10 cellular contexts compared by ENCODE assay signal in the genomic region with DNA sequence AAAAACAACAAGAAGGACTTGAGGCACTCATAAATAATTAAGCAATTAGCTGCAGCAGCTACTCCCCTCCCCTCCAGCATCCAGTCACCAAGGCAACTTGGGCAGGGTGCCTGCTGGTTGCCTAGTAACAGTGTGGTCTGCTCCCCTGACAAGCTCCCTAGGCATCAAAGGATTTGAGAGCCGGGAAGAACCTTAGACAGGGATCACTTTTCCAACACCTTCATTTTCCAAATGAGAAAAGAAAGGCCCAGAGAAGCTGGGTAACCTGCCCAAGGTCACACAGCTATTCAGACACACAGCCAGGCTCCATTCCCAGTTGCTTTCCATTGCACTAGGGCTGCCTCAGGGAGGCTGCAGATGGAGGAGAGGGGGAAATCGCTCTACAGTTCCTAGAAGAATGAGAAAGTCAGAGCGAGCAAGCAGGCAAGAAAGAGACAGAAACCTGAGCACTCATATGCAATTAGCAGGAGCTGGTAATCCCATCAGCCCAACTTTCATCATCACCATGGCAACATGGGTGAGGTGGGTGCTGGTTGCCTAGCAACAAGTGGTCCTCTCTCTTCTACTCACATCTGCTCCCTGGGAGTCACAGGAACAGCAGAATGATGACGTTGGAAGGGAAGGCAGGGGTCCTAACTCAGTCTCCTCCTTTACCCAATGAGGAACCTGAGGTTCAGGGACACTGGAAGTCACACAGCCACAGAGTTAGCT. TPM values are rescaled to one million over a fixed set of nuclear protein-coding genes. Genes with fewer than 3 reads are reported as not detected.
DNase-seq lines count a peak whose midpoint lies in the region; ATAC-seq and TF ChIP-seq lines count a peak whose summit lies in the region.
"Had no signal": no experiment of that assay in that cellular context is flagged by ENCODE, and none has a peak within 500 bp of the region (broad histone marks: within the 10 kb centered on the region; RNA-seq: fewer than 3 reads in every experiment).

No MANE protein-coding gene starts in this region.

- peaks cover 24% of the 10 kb centered on the region for H3F3A ChIP-seq in neural progenitor cell (ENCODE audit: low read depth)

- H3K27me3 ChIP-seq in neural progenitor cell = peaks cover 30% of the 10 kb centered on the region
- H3K27me3 ChIP-seq in trophoblast cell (ENCODE audit: insufficient read depth, low read length) = peaks cover 15% of the 10 kb centered on the region
- H3K27me3 ChIP-seq: Peyer's patch, uterus had no signal

- H3K4me2 ChIP-seq in neural progenitor cell (no peak overlapping the region), trophoblast cell (ENCODE audit: low read length) (no peak overlapping the region)

- H3K27ac ChIP-seq in neural progenitor cell = no peak overlapping the region
- no peak overlapping the region for H3K27ac ChIP-seq in trophoblast cell (ENCODE audit: low read depth, low read length)
- H3K27ac ChIP-seq: uterus had no signal

- peak; percentile 3 to 4 for DNase-seq in NCI-H446 (lab: John Stamatoyannopoulos, UW)
- DNase-seq in NCI-H446 treated with DMSO at 0.1 percent for 48 hours (lab: John Stamatoyannopoulos, UW) = no peak
- DNase-seq in NAMALWA (ENCODE audit: low spot score) = peak; percentile 15
- peak in 45 of 58 donors; percentile 8 to 80 (median 50) for DNase-seq in anterior cingulate cortex (lab: John Stamatoyannopoulos, UW)
- DNase-seq in neural progenitor cell (ENCODE audit: low spot score) = peak; percentile 92
- DNase-seq in trophoblast cell = no peak
- DNase-seq: Peyer's patch, uterus had no signal

- no peak overlapping the region for H3K4me3 ChIP-seq in neural progenitor cell
- no peak overlapping the region for H3K4me3 ChIP-seq in trophoblast cell (ENCODE audit: low read depth, low read length)
- H3K4me3 ChIP-seq: Peyer's patch, uterus had no signal

- H3K4me1 Mint-ChIP-seq in neural progenitor cell = peaks cover 34% of the 10 kb centered on the region

- no peak overlapping the region for H2BK12ac ChIP-seq in trophoblast cell (ENCODE audit: low read length)

- no peaks in the 10 kb centered on the region for H3K9me3 Mint-ChIP-seq in neural progenitor cell

- TF ChIP-seq CTCF in neural progenitor cell (IDR thresholded peaks at IDR 0.05) = no peak

- no peak overlapping the region for H3K9ac ChIP-seq in neural progenitor cell
- H3K9ac ChIP-seq in trophoblast cell (ENCODE audit: low read length) = no peak overlapping the region

- H3K9me3 ChIP-seq in neural progenitor cell (ENCODE audit: low read depth) = no peaks in the 10 kb centered on the region
- H3K9me3 ChIP-seq in trophoblast cell (ENCODE audit: insufficient read depth, low read depth, low read length) = peaks cover 3% of the 10 kb centered on the region
- H3K9me3 ChIP-seq: Peyer's patch, uterus had no signal

- no peak overlapping the region for H3K18ac ChIP-seq in trophoblast cell (ENCODE audit: low read length)

- peaks cover 7% of the 10 kb centered on the region for H3K27me3 Mint-ChIP-seq in neural progenitor cell (ENCODE audit: insufficient read depth, low read depth)

- H4K20me1 ChIP-seq in neural progenitor cell (ENCODE audit: low read depth) = peaks cover 10% of the 10 kb centered on the region

- no peak overlapping the region for H2AFZ ChIP-seq in neural progenitor cell (replicated peaks)
- H2AFZ ChIP-seq in trophoblast cell (ENCODE audit: insufficient read depth, low read length, poor library complexity) = no peak overlapping the region

- H4K91ac ChIP-seq in trophoblast cell (ENCODE audit: low read depth, low read length) = no peak overlapping the region

- H3K14ac ChIP-seq in trophoblast cell (ENCODE audit: low read length) = no peak overlapping the region

- H3K36me3 ChIP-seq in neural progenitor cell (no peaks in the 10 kb centered on the region), trophoblast cell (ENCODE audit: control insufficient read depth in 1 of 2, insufficient read depth in 2 of 2, low read length in 2 of 2) (no peaks in the 10 kb centered on the region)
- H3K36me3 ChIP-seq: Peyer's patch, uterus had no signal

- no peak overlapping the region for H3K23ac ChIP-seq in trophoblast cell (ENCODE audit: low read length)

- H2BK5ac ChIP-seq in trophoblast cell (ENCODE audit: low read depth, low read length, poor library complexity) = no peak overlapping the region

- peak overlapping the region; percentile 0 for H3K4me3 Mint-ChIP-seq in neural progenitor cell

- H2BK120ac ChIP-seq in trophoblast cell (ENCODE audit: insufficient read depth, low read length, poor library complexity) = no peak overlapping the region

- no peak overlapping the region for H4K8ac ChIP-seq in trophoblast cell (ENCODE audit: low read depth, low read length)

- no peaks in the 10 kb centered on the region for H3K36me3 Mint-ChIP-seq in neural progenitor cell

- ATAC-seq in HG03432 (IDR thresholded peaks at IDR 0.05; ENCODE audit: unreplicated experiment) (no peak), GM18873 (IDR thresholded peaks at IDR 0.05; ENCODE audit: low FRiP score, unreplicated experiment) (no peak)

- H2AK5ac ChIP-seq in trophoblast cell (ENCODE audit: low read length) = no peak overlapping the region

- H3K79me2 ChIP-seq in neural progenitor cell (ENCODE audit: low read depth) (no peaks in the 10 kb centered on the region), trophoblast cell (ENCODE audit: control insufficient read depth, insufficient read depth, low read length, poor library complexity) (peaks cover 2% of the 10 kb centered on the region)

- no peak overlapping the region for H3K4ac ChIP-seq in trophoblast cell (ENCODE audit: low read depth, low read length)

- H4K12ac ChIP-seq in trophoblast cell (ENCODE audit: low read depth, low read length) = no peak overlapping the region

- no peak overlapping the region for H3K27ac Mint-ChIP-seq in neural progenitor cell

- whole genome bisulfite sequencing in trophoblast cell (ENCODE audit: extremely low coverage, insufficient coverage, insufficient read length) = no CpG with 5 or more reads among the region's 4 CpGs

- H3K4me1 ChIP-seq in neural progenitor cell (peaks cover 20% of the 10 kb centered on the region), trophoblast cell (ENCODE audit: control insufficient read depth in 1 of 2, insufficient read depth in 2 of 2, low read length in 2 of 2) (peaks cover 6 to 14% of the 10 kb centered on the region in 2 experiments)
- H3K4me1 ChIP-seq: uterus had no signal

- H3K79me1 ChIP-seq in trophoblast cell (ENCODE audit: low read length) = no peaks in the 10 kb centered on the region

RNA-seq across cellular contexts. Expression of a gene that starts 3.6 kb away (rescaled TPM):
- 6.3 and 18.2 TPM in 2 replicates for total RNA-seq in neural progenitor cell (ENCODE audit: low replicate concordance)
- 1.5 and 1.9 TPM in 2 replicates for polyA plus RNA-seq in trophoblast cell (2013)

RNA-seq across cellular contexts. Expression of a gene that starts 24.9 kb away (rescaled TPM):
- total RNA-seq in neural progenitor cell (ENCODE audit: low replicate concordance) = 18.3 and 19.4 TPM in 2 replicates
- polyA plus RNA-seq in trophoblast cell (2013) = 0.41 and 0.43 TPM in 2 replicates
- total RNA-seq: Peyer's patch had no signal

RNA-seq across cellular contexts. Expression of a gene that starts 56.2 kb away (rescaled TPM):
- 2.0 and 2.1 TPM in 2 replicates for total RNA-seq in neural progenitor cell (ENCODE audit: low replicate concordance)
- polyA plus RNA-seq in trophoblast cell (2013) = 0.03 TPM in 1 of 2 replicates, not detected in the other
- total RNA-seq: Peyer's patch, uterus had no signal

Comparison
In these comparisons a context has a peak if more than half of its experiments do, and no peak if none do; other contexts are left out.
1. DNase-seq: peak in NCI-H446 (2 of 2), NAMALWA (single experiment), anterior cingulate cortex (45 of 58) and neural progenitor cell (single experiment); none in NCI-H446 treated with DMSO at 0.1 percent for 48 hours (single experiment) and trophoblast cell (0 of 2).